22 cellular contexts compared by ENCODE assay signal in genomic region chr3:21328982-21329381, GRCh38.
"Had no signal": no experiment of that assay in that cellular context is flagged by ENCODE, and none has a peak within 500 bp of the region (broad histone marks: within the 10 kb centered on the region; RNA-seq: fewer than 3 reads in every experiment).

No MANE protein-coding gene starts in this region.

- H3K27ac Mint-ChIP-seq: activated CD4-positive, alpha-beta memory T cell treated with anti-CD3 and anti-CD28 coated beads for 36 hours; activated naive CD4-positive, alpha-beta T cell treated with anti-CD3 and anti-CD28 coated beads, Interleukin-2, amount 50 U/mL, for 72 hours; activated T-helper 17 cell treated with anti-CD3 and anti-CD28 coated beads, Interleukin-2, amount 50 U/mL, for 72 hours had no signal

- H3K9me3 Mint-ChIP-seq: activated T-helper 17 cell treated with anti-CD3 and anti-CD28 coated beads, Interleukin-2, amount 50 U/mL, for 72 hours; nephron had no signal

- H3K4me1 ChIP-seq: colonic mucosa, gastrocnemius medialis, tibial nerve had no signal

- H3K4me3 ChIP-seq: colonic mucosa, tibial nerve had no signal

- H3K36me3 ChIP-seq: colonic mucosa, gastrocnemius medialis, tibial nerve had no signal

- DNase-seq: activated CD4-positive, alpha-beta memory T cell treated with anti-CD3 and anti-CD28 coated beads for 36 hours; activated CD4-positive, alpha-beta T cell treated with anti-CD3 and anti-CD28 coated beads for 48 hours; activated CD8-positive, alpha-beta memory T cell treated with anti-CD3 and anti-CD28 coated beads, Interleukin-2, amount 50 U/mL, for 4 hours; activated naive CD4-positive, alpha-beta T cell; activated T-cell treated with anti-CD3 and anti-CD28 coated beads, Interleukin-2, amount 50 U/mL, for 1 hour; colonic mucosa; effector CD8-positive, alpha-beta T cell; gastrocnemius medialis; left cardiac atrium; left ventricle myocardium superior; posterior cingulate gyrus; right cardiac atrium; stimulated activated CD4-positive, alpha-beta T cell treated with anti-CD3 and anti-CD28 coated beads, Interleukin-15, amount 100 ng/mL, for 24 hours; stimulated activated CD4-positive, alpha-beta T cell treated with anti-CD3 and anti-CD28 coated beads, Interleukin-2, amount 100 ng/mL, for 24 hours; stimulated activated naive CD4-positive, alpha-beta T cell treated with Interleukin-2 at 50 U/mL for 16 hours; T-helper 9 cell had no signal

- H3K4me3 Mint-ChIP-seq: activated CD4-positive, alpha-beta memory T cell treated with anti-CD3 and anti-CD28 coated beads for 36 hours; activated T-helper 17 cell treated with anti-CD3 and anti-CD28 coated beads, Interleukin-2, amount 50 U/mL, for 72 hours; central memory CD8-positive, alpha-beta T cell; nephron had no signal

- H3K27me3 ChIP-seq: colonic mucosa, gastrocnemius medialis, tibial nerve had no signal

- ATAC-seq: activated naive CD4-positive, alpha-beta T cell treated with anti-CD3 and anti-CD28 coated beads, Interleukin-2, amount 50 U/mL, for 72 hours; activated T-helper 17 cell treated with anti-CD3 and anti-CD28 coated beads, Interleukin-2, amount 50 U/mL, for 72 hours; gastrocnemius medialis; left cardiac atrium; left ventricle myocardium superior; right cardiac atrium had no signal

- H3K36me3 Mint-ChIP-seq: activated CD4-positive, alpha-beta memory T cell treated with anti-CD3 and anti-CD28 coated beads for 36 hours; activated naive CD4-positive, alpha-beta T cell treated with anti-CD3 and anti-CD28 coated beads, Interleukin-2, amount 50 U/mL, for 72 hours had no signal

- H3K4me1 Mint-ChIP-seq: activated T-helper 17 cell treated with anti-CD3 and anti-CD28 coated beads, Interleukin-2, amount 50 U/mL, for 72 hours; central memory CD8-positive, alpha-beta T cell; nephron had no signal

- H3K27me3 Mint-ChIP-seq: activated CD4-positive, alpha-beta memory T cell treated with anti-CD3 and anti-CD28 coated beads for 36 hours; activated T-helper 17 cell treated with anti-CD3 and anti-CD28 coated beads, Interleukin-2, amount 50 U/mL, for 72 hours; central memory CD8-positive, alpha-beta T cell had no signal

- H3K27ac ChIP-seq: colonic mucosa, gastrocnemius medialis, tibial nerve, VCaP had no signal
